ENCODE assay signal across 9 cellular contexts in genomic region chr1:190477687-190478192, GRCh38. TPM values are rescaled to one million over a fixed set of nuclear protein-coding genes. Genes with fewer than 3 reads are reported as not detected.
DNase-seq lines count a peak whose midpoint lies in the region; ATAC-seq and TF ChIP-seq lines count a peak whose summit lies in the region.
"Had no signal": no experiment of that assay in that cellular context is flagged by ENCODE, and none has a peak within 500 bp of the region (broad histone marks: within the 10 kb centered on the region; RNA-seq: fewer than 3 reads in every experiment).

BRINP3 (minus strand) TSS chr1:190477864.

- intact Hi-C loops in psoas muscle (cut with DNase I), result no loop called here

- TF ChIP-seq CTCF in Peyer's patch (IDR thresholded peaks at IDR 0.05) (no peak), fibroblast of pulmonary artery (IDR thresholded peaks at IDR 0.05; ENCODE audit: low read length, missing control alignments) (no peak), psoas muscle (IDR thresholded peaks at IDR 0.05) (no peak)

- peak within 1 kb of the TSS in 3 of 4 donors; percentile 24 to 63 (median 51) for H3K4me3 ChIP-seq in Peyer's patch
- peak within 1 kb of the TSS; percentile 64 for H3K4me3 ChIP-seq in fibroblast of pulmonary artery (replicated peaks; ENCODE audit: low read depth, low read length)
- peak within 1 kb of the TSS; percentile 41 for H3K4me3 ChIP-seq in psoas muscle

- no peaks in the 10 kb centered on the region for H3K27me3 ChIP-seq in Peyer's patch
- H3K27me3 ChIP-seq in psoas muscle (ENCODE audit: insufficient read depth in 3 of 3, low read length in 2 of 3), result peaks cover 0 to 23% (median 6%) of the 10 kb centered on the region in 3 donors

- H3K36me3 ChIP-seq in Peyer's patch (no peaks in the 10 kb centered on the region), psoas muscle (ENCODE audit: insufficient read depth in 1 of 2, low read depth in 1 of 2) (no peaks in the 10 kb centered on the region)

- ATAC-seq in GM18498 (IDR thresholded peaks at IDR 0.05; ENCODE audit: unreplicated experiment) (peak; percentile 9), psoas muscle (no peak), HG03025 (IDR thresholded peaks at IDR 0.05; ENCODE audit: low FRiP score, unreplicated experiment) (no peak), HG02678 (IDR thresholded peaks at IDR 0.05; ENCODE audit: unreplicated experiment) (no peak)

- 12 to 15% (median 13%) methylated on average over 9 of the region's 9 CpGs for WGBS in psoas muscle, 3 donors

- H3K27ac ChIP-seq in Peyer's patch, result peak within 1 kb of the TSS in 3 of 4 donors; percentile 68 to 84 (median 83)
- no peak within 1 kb of the TSS for H3K27ac ChIP-seq in psoas muscle

- H3K4me1 ChIP-seq in Peyer's patch (no peaks in the 10 kb centered on the region), psoas muscle (no peaks in the 10 kb centered on the region)

- DNase-seq in Peyer's patch, result no peak
- no peak for DNase-seq in fibroblast of pulmonary artery (ENCODE audit: low read depth)
- DNase-seq in psoas muscle, result no peak
- DNase-seq in NCI-H1092 (lab: John Stamatoyannopoulos, UW), result no peak
- no peak for DNase-seq in T-helper 2 cell
- DNase-seq: activated CD4-positive, alpha-beta T cell treated with anti-CD3 and anti-CD28 coated beads for 4 hours had no signal

- H3K9me3 ChIP-seq in Peyer's patch, result no peaks in the 10 kb centered on the region
- H3K9me3 ChIP-seq in psoas muscle, result no peaks in the 10 kb centered on the region

- TF ChIP-seq POLR2A in Peyer's patch (IDR thresholded peaks at IDR 0.05), result no peak

RNA-seq across cellular contexts. Expression of gene BRINP3, which starts in this region (rescaled TPM):
- total RNA-seq in Peyer's patch (10 to 100 TPM; 14.0 to 50.0 (median 42.7) TPM), psoas muscle (not detected)
- under 1 TPM in 2 of 3 donors, not detected in 1; 0.09 to 0.45 TPM for polyA plus RNA-seq in psoas muscle

Comparison
In these comparisons a context has a peak if more than half of its experiments do, and no peak if none do; other contexts are left out.
1. RNA of gene BRINP3 (total RNA-seq): 14.0 to 50.0 TPM in Peyer's patch; not detected in psoas muscle; every median in the first group is over 10 times any median in the second.
2. Peak in every context shown above with its lines, with median percentiles within 50 percentile points of each other: H3K4me3 ChIP-seq.